8 cellular contexts compared by ENCODE assay signal in genomic region chr3:126704494-126705214, GRCh38. TPM values are rescaled to one million over a fixed set of nuclear protein-coding genes. Genes with fewer than 3 reads are reported as not detected.
DNase-seq lines count a peak whose midpoint lies in the region; ATAC-seq and TF ChIP-seq lines count a peak whose summit lies in the region.

No MANE protein-coding gene starts in this region.

- H3K9me3 ChIP-seq in iPS-18c (ENCODE audit: control insufficient read depth, insufficient read depth, low read length) (no peaks in the 10 kb centered on the region), smooth muscle cell (replicated peaks; ENCODE audit: low read depth) (no peaks in the 10 kb centered on the region)

- no peaks in the 10 kb centered on the region for H3F3A ChIP-seq in smooth muscle cell (ENCODE audit: low read depth)

- H3K9me3 Mint-ChIP-seq in activated T-helper 17 cell treated with anti-CD3 and anti-CD28 coated beads, Interleukin-2, amount 50 U/mL, for 72 hours = no peaks in the 10 kb centered on the region

- peak overlapping the region; percentile 86 for H2AFZ ChIP-seq in smooth muscle cell (ENCODE audit: low read depth)

- no peaks in the 10 kb centered on the region for H4K20me1 ChIP-seq in smooth muscle cell (ENCODE audit: low read depth)

- H3K27me3 Mint-ChIP-seq in activated T-helper 17 cell treated with anti-CD3 and anti-CD28 coated beads, Interleukin-2, amount 50 U/mL, for 72 hours = peaks cover 17% of the 10 kb centered on the region

- peak overlapping the region; percentile 95 for H3K4me2 ChIP-seq in smooth muscle cell

- no peaks in the 10 kb centered on the region for H3K36me3 ChIP-seq in smooth muscle cell (ENCODE audit: low read depth)

- H3K4me3 Mint-ChIP-seq in activated T-helper 17 cell treated with anti-CD3 and anti-CD28 coated beads, Interleukin-2, amount 50 U/mL, for 72 hours = peak overlapping the region; percentile 93

- H3K27ac ChIP-seq in smooth muscle cell (ENCODE audit: low read depth) = no peak overlapping the region

- WGBS in smooth muscle cell (ENCODE audit: low lambda C conversion rate) = 12% methylated on average over 44 of the region's 44 CpGs

- peaks cover 3% of the 10 kb centered on the region for H3K79me2 ChIP-seq in smooth muscle cell (ENCODE audit: low read depth)

- peaks cover 6% of the 10 kb centered on the region for H3K36me3 Mint-ChIP-seq in activated T-helper 17 cell treated with anti-CD3 and anti-CD28 coated beads, Interleukin-2, amount 50 U/mL, for 72 hours (ENCODE audit: low read depth)

- ATAC-seq in HG03025 (IDR thresholded peaks at IDR 0.05; ENCODE audit: low FRiP score, unreplicated experiment) = peak; percentile 22
- no peak for ATAC-seq in activated T-helper 17 cell treated with anti-CD3 and anti-CD28 coated beads, Interleukin-2, amount 50 U/mL, for 72 hours (replicated peaks)
- no peak for ATAC-seq in GM18519 (IDR thresholded peaks at IDR 0.05; ENCODE audit: low FRiP score, unreplicated experiment)

- no peaks in the 10 kb centered on the region for H3K27me3 ChIP-seq in smooth muscle cell (ENCODE audit: low read depth)

- DNase-seq in NCI-H2171 treated with DMSO at 0.1 percent for 48 hours (lab: John Stamatoyannopoulos, UW) = peak; percentile 27
- no peak for DNase-seq in NCI-H2171 (lab: John Stamatoyannopoulos, UW)
- no peak for DNase-seq in smooth muscle cell (lab: John Stamatoyannopoulos, UW; ENCODE audit: unreplicated experiment)
- no peak for DNase-seq in SW 1271 (lab: John Stamatoyannopoulos, UW)

- H3K4me1 Mint-ChIP-seq in activated T-helper 17 cell treated with anti-CD3 and anti-CD28 coated beads, Interleukin-2, amount 50 U/mL, for 72 hours = peaks cover 15% of the 10 kb centered on the region

- no peak overlapping the region for H3K9ac ChIP-seq in smooth muscle cell (ENCODE audit: low read depth)

- TF ChIP-seq CTCF in smooth muscle cell (IDR thresholded peaks at IDR 0.05; ENCODE audit: borderline replicate concordance, insufficient read depth, poor library complexity, severe bottlenecking) = no peak

- H3K27ac Mint-ChIP-seq in activated T-helper 17 cell treated with anti-CD3 and anti-CD28 coated beads, Interleukin-2, amount 50 U/mL, for 72 hours = peak overlapping the region; percentile 87

- H3K4me3 ChIP-seq in iPS-18c (ENCODE audit: insufficient read depth, low read depth, low read length) (peak overlapping the region; percentile 66), smooth muscle cell (peak overlapping the region; percentile 83)

- H3K4me1 ChIP-seq in smooth muscle cell (ENCODE audit: low read depth) = peaks cover 10% of the 10 kb centered on the region

RNA-seq across cellular contexts. Expression of gene CHCHD6, which starts 0.6 kb away (rescaled TPM):
- 1 to 10 TPM; 8.7 to 9.9 TPM for total RNA-seq in activated T-helper 17 cell treated with anti-CD3 and anti-CD28 coated beads, Interleukin-2, amount 50 U/mL, for 72 hours
- total RNA-seq in smooth muscle cell = 6.7 and 8.9 TPM in 2 replicates
- 24.3 and 27.2 TPM in 2 replicates for polyA plus RNA-seq in smooth muscle cell

RNA-seq across cellular contexts. Expression of gene TXNRD3, which starts 49.7 kb away (rescaled TPM):
- 1 to 10 TPM in 1 of 2 donors, under 1 TPM in 1; 0.98 to 1.3 TPM for total RNA-seq in activated T-helper 17 cell treated with anti-CD3 and anti-CD28 coated beads, Interleukin-2, amount 50 U/mL, for 72 hours
- total RNA-seq in smooth muscle cell = 13.7 and 14.8 TPM in 2 replicates
- polyA plus RNA-seq in smooth muscle cell = 19.2 and 27.2 TPM in 2 replicates
